Comparison of ENCODE assay signal across 13 cellular contexts in genomic region chr1:185960377-185961151, GRCh38.
A peak's percentile ranks its signal among the peaks of the same experiment; 100 is the strongest.
DNase-seq lines count a peak whose midpoint lies in the region; ATAC-seq, FAIRE-seq and TF ChIP-seq lines count a peak whose summit lies in the region.
"Had no signal": no experiment of that assay in that cellular context is flagged by ENCODE, and none has a peak within 500 bp of the region (broad histone marks: within the 10 kb centered on the region; RNA-seq: fewer than 3 reads in every experiment).

No MANE protein-coding gene starts in this region.

- H3F3A ChIP-seq in GM23248 (ENCODE audit: insufficient read depth) = peaks cover 8% of the 10 kb centered on the region; the same call in 1 of the 2 replicates

- TF ChIP-seq CTCF in K562 (IDR thresholded peaks at IDR 0.05 in 2 of 3, conservative IDR thresholded peaks at IDR 0.05 in 1 of 3; ENCODE audit: insufficient read depth in 2 of 3, low read depth in 1 of 3, low read length in 3 of 3) (no peak), endothelial cell (IDR thresholded peaks at IDR 0.05; ENCODE audit: unreplicated experiment) (no peak)

- POLR2A ChIA-PET in K562 (lab: Yijun Ruan, JAX) = no interaction called here

- FAIRE-seq in K562 (lab: Jason Lieb, UNC) = no peak

- peak overlapping the region; percentile 27 for H2AFZ ChIP-seq in GM23248
- H2AFZ ChIP-seq in K562 (ENCODE audit: low read depth, low read length) = no peak overlapping the region; the same call in 1 of the 2 replicates

- no peak for TF ChIP-seq RAD21 in K562 (CRISPR knock-in tag; conservative IDR thresholded peaks at IDR 0.05 in 1 of 2, IDR thresholded peaks at IDR 0.05 in 1 of 2)

- peaks cover 23% of the 10 kb centered on the region for H3K4me1 Mint-ChIP-seq in endothelial cell (ENCODE audit: unreplicated experiment)

- H3K27ac ChIP-seq in GM23248 (peak overlapping the region; percentile 29), K562 (ENCODE audit: extremely low read depth, low read depth, low read length) (no peak overlapping the region)
- H3K27ac ChIP-seq: brain microvascular endothelial cell had no signal

- no peaks in the 10 kb centered on the region for H3K9me3 ChIP-seq in GM23248 (ENCODE audit: low read depth)
- no peaks in the 10 kb centered on the region for H3K9me3 ChIP-seq in K562 (replicated peaks; ENCODE audit: control insufficient read depth, insufficient read depth, low read depth, low read length)

- WGBS in GM23248 (ENCODE audit: low coverage in 1 of 2, low lambda C conversion rate in 2 of 2, missing lambda C conversion rate in 2 of 2), 2 experiments = 35% methylated on average over 5 of the region's 5 CpGs
- WGBS in K562 (ENCODE audit: insufficient coverage, low coverage, missing lambda C conversion rate) = 26% methylated on average over 5 of the region's 5 CpGs

- H3K79me2 ChIP-seq in GM23248 (ENCODE audit: insufficient read depth) = no peaks in the 10 kb centered on the region
- H3K79me2 ChIP-seq in K562 (ENCODE audit: control insufficient read depth, insufficient read depth, low read length) = no peaks in the 10 kb centered on the region

- no peaks in the 10 kb centered on the region for H3K9me3 Mint-ChIP-seq in endothelial cell (ENCODE audit: unreplicated experiment)
- H3K9me3 Mint-ChIP-seq: activated T-cell treated with anti-CD3 and anti-CD28 coated beads, Interleukin-2, amount 50 U/mL, for 4 hours had no signal

- no peak overlapping the region for H3K9ac ChIP-seq in GM23248
- H3K9ac ChIP-seq in K562 (ENCODE audit: insufficient read depth in 1 of 2, low read depth in 2 of 2, low read length in 2 of 2) = no peak overlapping the region

- intact Hi-C loops in K562 (cut with micrococcal nuclease) (no loop called here), left ventricle myocardium superior (cut with micrococcal nuclease) (no loop called here), sciatic nerve (cut with DNase I) (no loop called here)

- H3K27me3 ChIP-seq in GM23248 (replicated peaks; ENCODE audit: insufficient read depth) = no peaks in the 10 kb centered on the region
- H3K27me3 ChIP-seq in K562 (ENCODE audit: control insufficient read depth in 2 of 2, insufficient read depth in 2 of 2, low read length in 2 of 2) = no peaks in the 10 kb centered on the region
- H3K27me3 ChIP-seq: brain microvascular endothelial cell had no signal

- H3K4me3 ChIP-seq in GM23248 (no peak overlapping the region), K562 (no peak overlapping the region)

- H3K36me3 ChIP-seq in GM23248 (ENCODE audit: low read depth) (no peaks in the 10 kb centered on the region), K562 (ENCODE audit: control insufficient read depth, insufficient read depth, low read length) (no peaks in the 10 kb centered on the region)
- H3K36me3 ChIP-seq: brain microvascular endothelial cell had no signal

- ATAC-seq in K562 (peak; percentile 45; the same call in 2 of the 3 replicates), left ventricle myocardium superior (peak; percentile 95), sciatic nerve (peak; percentile 97), GM19324 (IDR thresholded peaks at IDR 0.05; ENCODE audit: low FRiP score, unreplicated experiment) (no peak)
- ATAC-seq: activated T-cell treated with anti-CD3 and anti-CD28 coated beads, Interleukin-2, amount 50 U/mL, for 4 hours had no signal

- H3K4me2 ChIP-seq in GM23248 (ENCODE audit: unreplicated experiment) (peak overlapping the region; percentile 28), K562 (ENCODE audit: insufficient read depth, low read length) (no peak overlapping the region)

- H3K9me1 ChIP-seq in K562 (ENCODE audit: control insufficient read depth, insufficient read depth, low read length) = no peaks in the 10 kb centered on the region

- H3K27ac Mint-ChIP-seq in endothelial cell (ENCODE audit: unreplicated experiment) = no peak overlapping the region

- no peak overlapping the region for H3K4me3 Mint-ChIP-seq in endothelial cell (ENCODE audit: unreplicated experiment)
- H3K4me3 Mint-ChIP-seq: activated T-cell treated with anti-CD3 and anti-CD28 coated beads, Interleukin-2, amount 50 U/mL, for 4 hours had no signal

- no peak for TF ChIP-seq POLR2A in K562 (conservative IDR thresholded peaks at IDR 0.05)

- H3K4me1 ChIP-seq in GM23248 (ENCODE audit: insufficient read depth) (peaks cover 36% of the 10 kb centered on the region), K562 (replicated peaks in 1 of 2; ENCODE audit: control insufficient read depth in 2 of 2, insufficient read depth in 2 of 2, low read length in 2 of 2) (no peaks in the 10 kb centered on the region)

- no peaks in the 10 kb centered on the region for H3K36me3 Mint-ChIP-seq in endothelial cell (ENCODE audit: low read depth, unreplicated experiment)

- H4K20me1 ChIP-seq in GM23248 (ENCODE audit: insufficient read depth) = no peaks in the 10 kb centered on the region
- H4K20me1 ChIP-seq in K562 (replicated peaks; ENCODE audit: control insufficient read depth, insufficient read depth, low read length) = no peaks in the 10 kb centered on the region

- BruUV-seq in K562 (replicated peaks; lab: Mats Ljungman, UMichigan) = no TSS peak

- DNase-seq in GM23248 (peak; percentile 30), K562 (ENCODE audit: extremely low read depth in 1 of 4, low spot score in 3 of 4) (no peak), left ventricle myocardium superior (peak; percentile 60), sciatic nerve (ENCODE audit: low spot score) (peak; percentile 84), endothelial cell (ENCODE audit: low spot score) (no peak), T-helper 9 cell (no peak)
- DNase-seq in activated T-cell treated with anti-CD3 and anti-CD28 coated beads, Interleukin-2, amount 50 U/mL, for 48 hours = no peak
- DNase-seq: activated CD4-positive, alpha-beta T cell treated with anti-CD3 and anti-CD28 coated beads for 1 hour; activated T-cell treated with anti-CD3 and anti-CD28 coated beads, Interleukin-2, amount 50 U/mL, for 4 hours; brain microvascular endothelial cell; C1 segment of cervical spinal cord; NCI-H1930 had no signal

- CTCF ChIA-PET in K562 (lab: Yijun Ruan, JAX; ENCODE audit: low intra/inter-chr PET ratio) = no interaction called here

- in situ Hi-C loops in GM23248 (cut with MboI) = no loop called here
- in situ Hi-C loops in K562 (cut with MboI) = no loop called here

- H3K27me3 Mint-ChIP-seq in endothelial cell (ENCODE audit: unreplicated experiment) = peaks cover 2% of the 10 kb centered on the region

- no peak for TF ChIP-seq EP300 in K562 (IDR thresholded peaks at IDR 0.05; ENCODE audit: low read length)

- H3K9me2 ChIP-seq in GM23248 (ENCODE audit: insufficient read depth) = no peaks in the 10 kb centered on the region

TF ChIP-seq in K562, 482 proteins besides CTCF, POLR2A, EP300 and RAD21 (continues in another document):
- TF ChIP-seq ATF3 (IDR thresholded peaks at IDR 0.05) (peak; percentile 67), ATF3 (CRISPR knock-in tag; conservative IDR thresholded peaks at IDR 0.05) (no peak), JUND (IDR thresholded peaks at IDR 0.05; ENCODE audit: borderline replicate concordance, low read depth, low read length) (0 out of 2 replicates have a peak, but pooled peaks have one; percentile 6), JUND (tag; IDR thresholded peaks at IDR 0.05; ENCODE audit: borderline replicate concordance, low read depth, low read length) (no peak), CUX1 (CRISPR knock-in tag; IDR thresholded peaks at IDR 0.05) (no peak)

Comparison
In these comparisons a context has a peak if more than half of its experiments do, and no peak if none do; other contexts are left out.
1. DNase-seq: peak in GM23248 (single experiment), left ventricle myocardium superior (single experiment) and sciatic nerve (single experiment); none in K562 (0 of 4), endothelial cell (single experiment), activated T-cell treated with anti-CD3 and anti-CD28 coated beads, Interleukin-2, amount 50 U/mL, for 48 hours (0 of 2) and T-helper 9 cell (single experiment).